ENCODE assay signal across 8 cellular contexts in the genomic region with DNA sequence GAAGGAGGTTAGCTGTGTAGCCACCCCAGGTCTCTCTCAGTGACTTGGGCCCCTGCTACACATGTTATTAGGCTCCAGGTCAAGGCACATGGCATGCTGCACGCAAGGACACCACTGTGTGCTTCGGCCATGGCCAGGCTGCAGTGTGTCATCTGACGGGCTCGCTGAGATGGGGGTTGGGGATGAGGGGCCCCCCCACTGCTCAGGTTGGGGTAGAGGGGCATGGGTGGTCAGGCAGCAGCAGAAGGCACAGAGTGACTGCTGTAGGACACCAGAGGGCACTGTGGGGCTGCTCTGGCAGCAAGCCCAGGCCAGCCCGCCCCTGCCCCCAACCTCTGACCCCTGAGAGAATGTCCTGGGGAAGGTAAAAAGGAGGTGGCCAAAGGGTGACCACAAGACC. TPM values are rescaled to one million over a fixed set of nuclear protein-coding genes. Genes with fewer than 3 reads are reported as not detected.
A peak's percentile ranks its signal among the peaks of the same experiment; 100 is the strongest.
DNase-seq lines count a peak whose midpoint lies in the region; TF ChIP-seq lines count a peak whose summit lies in the region.

No MANE protein-coding gene starts in this region.

- H3K9me3 Mint-ChIP-seq in activated naive CD4-positive, alpha-beta T cell treated with anti-CD3 and anti-CD28 coated beads, Interleukin-2, amount 10 ng/mL, durations not matched to agents 7 days and 5 days, result no peaks in the 10 kb centered on the region

- WGBS in testis, 2 donors, result 61 to 84% methylated on average over 3 to 5 of the region's 5 CpGs

- TF ChIP-seq CTCF in RWPE1 (conservative IDR thresholded peaks at IDR 0.05; ENCODE audit: low read depth) (no peak; the same call in none of the 2 replicates), testis (IDR thresholded peaks at IDR 0.05) (peak in 2 of 3 experiments; percentile 5 to 16)

- in situ Hi-C loops in ACHN (cut with HindIII; ENCODE audit: low pct_ligation_motif_present, low pct_unique_long_range_greater_than_20kb, low sequenced_read_pairs), result no loop called here

- no peaks in the 10 kb centered on the region for H3K9me3 ChIP-seq in testis

- no peak overlapping the region for H3K4me3 Mint-ChIP-seq in activated naive CD4-positive, alpha-beta T cell treated with anti-CD3 and anti-CD28 coated beads, Interleukin-2, amount 10 ng/mL, durations not matched to agents 7 days and 5 days

- peaks cover 8% of the 10 kb centered on the region for H3K36me3 Mint-ChIP-seq in activated naive CD4-positive, alpha-beta T cell treated with anti-CD3 and anti-CD28 coated beads, Interleukin-2, amount 10 ng/mL, durations not matched to agents 7 days and 5 days

- no peak for TF ChIP-seq POLR2A in testis (IDR thresholded peaks at IDR 0.05)

- no peaks in the 10 kb centered on the region for H3K27me3 Mint-ChIP-seq in activated naive CD4-positive, alpha-beta T cell treated with anti-CD3 and anti-CD28 coated beads, Interleukin-2, amount 10 ng/mL, durations not matched to agents 7 days and 5 days

- POLR2A ChIA-PET in RWPE1 (lab: Yijun Ruan, JAX; ENCODE audit: low non-redundant PET), result no interaction called here

- peaks cover 3% of the 10 kb centered on the region for H3K4me1 Mint-ChIP-seq in activated naive CD4-positive, alpha-beta T cell treated with anti-CD3 and anti-CD28 coated beads, Interleukin-2, amount 10 ng/mL, durations not matched to agents 7 days and 5 days

- peaks cover 32% of the 10 kb centered on the region for H3K4me1 ChIP-seq in testis

- H3K36me3 ChIP-seq in testis (ENCODE audit: low read depth, missing control alignments), result no peaks in the 10 kb centered on the region

- H3K4me3 ChIP-seq in testis, result no peak overlapping the region

- CTCF ChIA-PET in activated naive CD4-positive, alpha-beta T cell treated with anti-CD3 and anti-CD28 coated beads, Interleukin-2, amount 10 ng/mL, durations not matched to agents 7 days and 5 days (lab: Charles Lee), result interaction anchor here (0.5 to 3.3 kb wide), 11 partner anchors 12 to 378 kb away, joined by 3 to 17 read pairs (median 3); partner anchors contain the start of gene ELL
- CTCF ChIA-PET in RWPE1 (lab: Yijun Ruan, JAX), result interaction anchor here (0.7 to 3.5 kb wide), 15 partner anchors 9 to 512 kb away, joined by 3 to 21 read pairs (median 4); no protein-coding TSS in a partner anchor

- intact Hi-C loops in testis (cut with DNase I; ENCODE audit: low total_unique reads), result no loop called here

- H3K27ac ChIP-seq in RWPE1 (peak overlapping the region; percentile 72), testis (no peak overlapping the region)

- no peak overlapping the region for H3K27ac Mint-ChIP-seq in activated naive CD4-positive, alpha-beta T cell treated with anti-CD3 and anti-CD28 coated beads, Interleukin-2, amount 10 ng/mL, durations not matched to agents 7 days and 5 days

- H3K27me3 ChIP-seq in testis, result no peaks in the 10 kb centered on the region

- peak; percentile 40 for DNase-seq in activated naive CD4-positive, alpha-beta T cell treated with anti-CD3 and anti-CD28 coated beads, Interleukin-2, amount 10 ng/mL, durations not matched to agents 7 days and 5 days
- DNase-seq in activated naive CD4-positive, alpha-beta T cell (lab: John Stamatoyannopoulos, UW), result no peak
- DNase-seq in RWPE1 (ENCODE audit: low spot score) (no peak), glomerular visceral epithelial cell (ENCODE audit: extremely low spot score) (peak; percentile 34), testis (no peak), middle frontal gyrus (ENCODE audit: extremely low spot score, low spot score) (no peak), ACHN (no peak), CD1c-positive myeloid dendritic cell (ENCODE audit: extremely low spot score) (no peak)

RNA-seq across cellular contexts. Expression of gene ISYNA1, which starts 32.2 kb away (rescaled TPM):
- 1,000 to 10,000 TPM in 1 of 2 donors, 100 to 1,000 TPM in 1; 1,000 to 1,122 TPM for total RNA-seq in testis
- 493 TPM for polyA plus RNA-seq in testis (ENCODE audit: insufficient read depth, low read depth, low replicate concordance)

RNA-seq across cellular contexts. Expression of gene SSBP4, which starts 51.0 kb away (rescaled TPM):
- total RNA-seq in testis, result 100 to 1,000 TPM in 1 of 2 donors, 10 to 100 TPM in 1; 90.3 to 118 TPM
- polyA plus RNA-seq in testis (ENCODE audit: insufficient read depth, low read depth, low replicate concordance), result 80.5 TPM

RNA-seq across cellular contexts. Expression of gene ELL, which starts 51.7 kb away (rescaled TPM):
- 10 to 100 TPM; 75.8 to 76.1 TPM for total RNA-seq in testis
- polyA plus RNA-seq in testis (ENCODE audit: insufficient read depth, low read depth, low replicate concordance), result 48.0 TPM

Comparison
In these comparisons a context has a peak if more than half of its experiments do, and no peak if none do; other contexts are left out.
1. DNase-seq: peak in activated naive CD4-positive, alpha-beta T cell treated with anti-CD3 and anti-CD28 coated beads, Interleukin-2, amount 10 ng/mL, durations not matched to agents 7 days and 5 days (single experiment) and glomerular visceral epithelial cell (single experiment); none in activated naive CD4-positive, alpha-beta T cell (0 of 4), RWPE1 (single experiment), testis (single experiment), middle frontal gyrus (single experiment), ACHN (single experiment) and CD1c-positive myeloid dendritic cell (single experiment).